Comparison of ENCODE assay signal across 15 cellular contexts in the genomic region with DNA sequence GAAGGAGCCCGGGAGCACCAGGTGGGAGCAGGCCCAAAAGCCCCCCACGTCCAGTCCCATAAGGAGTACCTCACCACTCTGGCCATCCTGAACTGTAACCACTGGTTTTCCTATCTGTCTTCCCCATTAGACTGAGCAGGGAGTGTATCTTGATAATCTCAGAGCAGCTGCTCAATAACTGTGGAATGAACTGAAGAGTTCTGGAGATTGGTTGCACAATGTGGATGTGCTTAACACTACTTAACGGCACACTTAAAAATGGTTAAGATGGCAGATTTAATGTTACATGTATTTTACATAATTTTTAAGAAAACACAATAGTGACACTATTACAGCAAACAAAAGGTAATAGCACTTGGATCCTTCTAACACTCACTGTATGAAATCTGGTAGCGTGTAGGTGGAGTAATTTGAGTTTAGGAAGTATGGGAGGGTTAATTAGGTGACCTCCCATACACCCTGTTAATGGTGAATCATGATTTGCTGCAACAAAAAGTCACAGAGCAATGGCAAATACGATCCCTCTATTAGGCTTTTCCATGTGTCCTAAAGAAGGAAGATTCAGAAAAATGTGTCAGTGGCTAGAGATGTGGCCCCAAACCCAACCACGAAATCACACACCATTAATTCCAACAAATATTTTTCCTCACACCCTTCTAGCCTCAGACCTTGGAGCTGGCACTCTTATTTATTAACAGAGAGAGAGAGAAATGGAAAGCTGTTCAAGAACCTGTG. TPM values are rescaled to one million over a fixed set of nuclear protein-coding genes. Genes with fewer than 3 reads are reported as not detected.
DNase-seq lines count a peak whose midpoint lies in the region; ATAC-seq and TF ChIP-seq lines count a peak whose summit lies in the region.
"Had no signal": no experiment of that assay in that cellular context is flagged by ENCODE, and none has a peak within 500 bp of the region (broad histone marks: within the 10 kb centered on the region; RNA-seq: fewer than 3 reads in every experiment).

No MANE protein-coding gene starts in this region.

- no peak overlapping the region for H3K27ac ChIP-seq in CD4-positive, alpha-beta T cell (ENCODE audit: low read depth, low read length)
- no peak overlapping the region for H3K27ac ChIP-seq in CD8-positive, alpha-beta memory T cell (ENCODE audit: low read depth, low read length)

- DNase-seq in ACHN, result peak; percentile 20
- peak; percentile 41 for DNase-seq in fibroblast of pulmonary artery (ENCODE audit: low read depth)
- DNase-seq in GM19238 (ENCODE audit: insufficient read length, low spot score), result no peak
- no peak for DNase-seq in CD4-positive, alpha-beta T cell
- DNase-seq in CD8-positive, alpha-beta memory T cell, result no peak
- DNase-seq: activated CD4-positive, alpha-beta memory T cell treated with anti-CD3 and anti-CD28 coated beads for 36 hours; immature natural killer cell; natural killer cell; NCI-H2171; PC-3; stimulated activated CD8-positive, alpha-beta memory T cell treated with anti-CD3 and anti-CD28 coated beads, Interleukin-4, amount 100 ng/mL, for 48 hours had no signal

- H3K27me3 Mint-ChIP-seq in nephron (ENCODE audit: low read depth), result no peaks in the 10 kb centered on the region
- no peaks in the 10 kb centered on the region for H3K27me3 Mint-ChIP-seq in CD4-positive, alpha-beta T cell
- H3K27me3 Mint-ChIP-seq in CD8-positive, alpha-beta memory T cell, result no peaks in the 10 kb centered on the region
- H3K27me3 Mint-ChIP-seq: activated CD4-positive, alpha-beta memory T cell treated with anti-CD3 and anti-CD28 coated beads for 36 hours had no signal

- peaks cover 47% of the 10 kb centered on the region for H4K20me1 ChIP-seq in Loucy (ENCODE audit: insufficient read depth, low read length, poor library complexity, severe bottlenecking)

- ATAC-seq in CD4-positive, alpha-beta T cell (ENCODE audit: poor library complexity), result no peak
- ATAC-seq in HG02678 (IDR thresholded peaks at IDR 0.05; ENCODE audit: unreplicated experiment), result no peak
- ATAC-seq: natural killer cell, PC-3 had no signal

- peak overlapping the region; percentile 20 to 68 (median 33) for H3K27ac Mint-ChIP-seq in nephron
- H3K27ac Mint-ChIP-seq in CD4-positive, alpha-beta T cell, result no peak overlapping the region
- H3K27ac Mint-ChIP-seq in CD8-positive, alpha-beta memory T cell, result no peak overlapping the region
- H3K27ac Mint-ChIP-seq: activated CD4-positive, alpha-beta memory T cell treated with anti-CD3 and anti-CD28 coated beads for 36 hours; T-helper 1 cell treated with Interleukin-12 subunit alpha and Interleukin-12 subunit beta and Interleukin-4 antibody, amounts not matched to agents 30 μg/mL and 1 μg/mL, for 36 hours had no signal

- H3K36me3 Mint-ChIP-seq in nephron (ENCODE audit: low read depth), result no peaks in the 10 kb centered on the region
- peaks cover 3% of the 10 kb centered on the region for H3K36me3 Mint-ChIP-seq in CD4-positive, alpha-beta T cell (ENCODE audit: low read depth)
- peaks cover 4 to 11% (median 9%) of the 10 kb centered on the region in 3 donors for H3K36me3 Mint-ChIP-seq in CD8-positive, alpha-beta memory T cell
- H3K36me3 Mint-ChIP-seq: activated CD4-positive, alpha-beta memory T cell treated with anti-CD3 and anti-CD28 coated beads for 36 hours; immature natural killer cell; natural killer cell had no signal

- no peak overlapping the region for H3K9ac ChIP-seq in Loucy (ENCODE audit: low read depth, low read length, poor library complexity, severe bottlenecking)

- in situ Hi-C loops in ACHN (cut with HindIII; ENCODE audit: low pct_ligation_motif_present, low pct_unique_long_range_greater_than_20kb, low sequenced_read_pairs), result no loop called here

- H3K27me3 ChIP-seq in Loucy (ENCODE audit: insufficient read depth, low read length, poor library complexity, severe bottlenecking), result no peaks in the 10 kb centered on the region
- H3K27me3 ChIP-seq in CD4-positive, alpha-beta T cell (ENCODE audit: control insufficient read depth, insufficient read depth, low read length), result no peaks in the 10 kb centered on the region
- no peaks in the 10 kb centered on the region for H3K27me3 ChIP-seq in CD8-positive, alpha-beta memory T cell (ENCODE audit: insufficient read depth, low read length, poor library complexity, severe bottlenecking)

- H2AFZ ChIP-seq in Loucy (ENCODE audit: low read length), result no peak overlapping the region

- peaks cover 10% of the 10 kb centered on the region for H3K36me3 ChIP-seq in Loucy (ENCODE audit: insufficient read depth, low read length)
- no peaks in the 10 kb centered on the region for H3K36me3 ChIP-seq in CD8-positive, alpha-beta memory T cell (ENCODE audit: insufficient read depth, low read length)

- POLR2A ChIA-PET in CD4-positive, alpha-beta T cell (lab: Charles Lee), result no interaction called here
- POLR2A ChIA-PET in CD8-positive, alpha-beta memory T cell (lab: Charles Lee), result no interaction called here

- intact Hi-C loops in CD4-positive, alpha-beta T cell (cut with DNase I, micrococcal nuclease), result no loop called here

- peaks cover 42% of the 10 kb centered on the region for H3K4me1 ChIP-seq in Loucy (ENCODE audit: insufficient read depth, low read length, poor library complexity, severe bottlenecking)
- peaks cover 4% of the 10 kb centered on the region for H3K4me1 ChIP-seq in CD8-positive, alpha-beta memory T cell (ENCODE audit: insufficient read depth, low read length)

- no peaks in the 10 kb centered on the region for H3K9me3 ChIP-seq in Loucy (ENCODE audit: insufficient read depth, low read depth, low read length)
- H3K9me3 ChIP-seq in CD4-positive, alpha-beta T cell (ENCODE audit: control insufficient read depth, low read length), result no peaks in the 10 kb centered on the region
- H3K9me3 ChIP-seq in CD8-positive, alpha-beta memory T cell (ENCODE audit: low read length), result no peaks in the 10 kb centered on the region

- H3K79me2 ChIP-seq in Loucy (ENCODE audit: insufficient read depth, low read length), result peaks cover 100% of the 10 kb centered on the region

- no peaks in the 10 kb centered on the region for H3K9me2 ChIP-seq in Loucy (replicated peaks; ENCODE audit: low read depth, low read length)

- H3K4me1 Mint-ChIP-seq in nephron, result peaks cover 60% of the 10 kb centered on the region
- peaks cover 32% of the 10 kb centered on the region for H3K4me1 Mint-ChIP-seq in CD4-positive, alpha-beta T cell (ENCODE audit: low read depth)
- peaks cover 9 to 45% (median 30%) of the 10 kb centered on the region in 3 donors for H3K4me1 Mint-ChIP-seq in CD8-positive, alpha-beta memory T cell

- no peak for TF ChIP-seq CTCF in Loucy (conservative IDR thresholded peaks at IDR 0.05; ENCODE audit: low read length)
- no peak for TF ChIP-seq CTCF in fibroblast of pulmonary artery (IDR thresholded peaks at IDR 0.05; ENCODE audit: low read length, missing control alignments)
- TF ChIP-seq CTCF in nephron (IDR thresholded peaks at IDR 0.05; ENCODE audit: unreplicated experiment in 3 of 3), result no peak
- no peak for TF ChIP-seq CTCF in CD4-positive, alpha-beta T cell (IDR thresholded peaks at IDR 0.05)

- no peaks in the 10 kb centered on the region for H3F3A ChIP-seq in Loucy (ENCODE audit: low read depth)

- H3K4me3 ChIP-seq in Loucy (ENCODE audit: low read length, poor library complexity, severe bottlenecking) (no peak overlapping the region), fibroblast of pulmonary artery (replicated peaks; ENCODE audit: low read depth, low read length) (no peak overlapping the region)
- H3K4me3 ChIP-seq in CD8-positive, alpha-beta memory T cell (ENCODE audit: low read length), result no peak overlapping the region

- no peak overlapping the region for H3K4me3 Mint-ChIP-seq in nephron
- no peak overlapping the region for H3K4me3 Mint-ChIP-seq in CD4-positive, alpha-beta T cell
- no peak overlapping the region for H3K4me3 Mint-ChIP-seq in CD8-positive, alpha-beta memory T cell
- H3K4me3 Mint-ChIP-seq: activated CD4-positive, alpha-beta memory T cell treated with anti-CD3 and anti-CD28 coated beads for 36 hours; immature natural killer cell; natural killer cell; T-helper 1 cell treated with Interleukin-12 subunit alpha and Interleukin-12 subunit beta and Interleukin-4 antibody, amounts not matched to agents 30 μg/mL and 1 μg/mL, for 36 hours had no signal

- H3K9me3 Mint-ChIP-seq in nephron, result no peaks in the 10 kb centered on the region
- H3K9me3 Mint-ChIP-seq in CD4-positive, alpha-beta T cell, result no peaks in the 10 kb centered on the region
- no peaks in the 10 kb centered on the region for H3K9me3 Mint-ChIP-seq in CD8-positive, alpha-beta memory T cell
- H3K9me3 Mint-ChIP-seq: activated CD4-positive, alpha-beta memory T cell treated with anti-CD3 and anti-CD28 coated beads for 36 hours; immature natural killer cell; natural killer cell; T-helper 1 cell treated with Interleukin-12 subunit alpha and Interleukin-12 subunit beta and Interleukin-4 antibody, amounts not matched to agents 30 μg/mL and 1 μg/mL, for 36 hours had no signal

- H3K4me2 ChIP-seq in Loucy (ENCODE audit: low read depth, low read length, poor library complexity, severe bottlenecking), result peak overlapping the region; percentile 2

- CTCF ChIA-PET in CD4-positive, alpha-beta T cell (lab: Charles Lee), result no interaction called here
- CTCF ChIA-PET in CD8-positive, alpha-beta memory T cell (lab: Charles Lee), result no interaction called here

RNA-seq across cellular contexts. Expression of a gene that starts 18.4 kb away (rescaled TPM):
- total RNA-seq in CD4-positive, alpha-beta T cell, result 1 to 10 TPM; 7.1 to 7.6 TPM
- total RNA-seq in CD8-positive, alpha-beta memory T cell, result 1 to 10 TPM; 3.7 to 4.1 TPM
- 5.0 TPM for polyA plus RNA-seq in CD8-positive, alpha-beta memory T cell

Comparison
In these comparisons a context has a peak if more than half of its experiments do, and no peak if none do; other contexts are left out.
1. DNase-seq: peak in ACHN (single experiment) and fibroblast of pulmonary artery (single experiment); none in GM19238 (single experiment), CD4-positive, alpha-beta T cell (0 of 10) and CD8-positive, alpha-beta memory T cell (0 of 5).
2. H3K27ac Mint-ChIP-seq: peak in nephron (3 of 3); none in CD4-positive, alpha-beta T cell (single experiment) and CD8-positive, alpha-beta memory T cell (0 of 8).